17 cellular contexts compared by ENCODE assay signal in the genomic region with DNA sequence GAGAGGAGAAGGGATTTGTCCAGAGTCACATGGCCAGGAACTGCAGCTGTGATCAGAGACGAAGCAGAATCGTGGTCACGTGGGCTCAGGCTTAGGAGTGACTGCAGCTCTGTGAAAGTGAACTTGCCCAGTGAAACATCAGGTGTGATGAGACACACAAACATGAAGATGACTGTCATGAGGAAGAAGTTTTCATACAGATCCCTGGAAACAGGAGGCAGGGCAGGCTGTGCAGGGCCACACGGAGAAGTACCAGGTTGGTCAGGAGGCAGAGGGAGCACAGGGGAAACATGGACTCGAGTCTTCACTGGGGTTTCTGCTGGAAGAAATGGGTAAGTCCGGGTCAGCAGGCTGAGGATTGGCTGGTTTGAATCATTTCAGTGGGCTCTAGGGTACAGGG.
"Had no signal": no experiment of that assay in that cellular context is flagged by ENCODE, and none has a peak within 500 bp of the region (broad histone marks: within the 10 kb centered on the region; RNA-seq: fewer than 3 reads in every experiment).

No MANE protein-coding gene starts in this region.

- H3K27ac ChIP-seq: adrenal gland, Peyer's patch had no signal

- H3K9me3 ChIP-seq: adrenal gland, Peyer's patch had no signal

- H3K4me3 Mint-ChIP-seq: activated naive CD8-positive, alpha-beta T cell treated with anti-CD3 and anti-CD28 coated beads, Interleukin-2, amount 10 ng/mL, durations not matched to agents 7 days and 5 days; IgD-negative memory B cell; T-helper 1 cell treated with Interleukin-12 subunit alpha and Interleukin-12 subunit beta and Interleukin-4 antibody, amounts not matched to agents 30 μg/mL and 1 μg/mL, for 36 hours had no signal

- H3K27ac Mint-ChIP-seq: activated naive CD8-positive, alpha-beta T cell treated with anti-CD3 and anti-CD28 coated beads, Interleukin-2, amount 10 ng/mL, durations not matched to agents 7 days and 5 days; IgD-negative memory B cell; T-helper 1 cell treated with Interleukin-12 subunit alpha and Interleukin-12 subunit beta and Interleukin-4 antibody, amounts not matched to agents 30 μg/mL and 1 μg/mL, for 36 hours had no signal

- H3K36me3 Mint-ChIP-seq: activated naive CD8-positive, alpha-beta T cell treated with anti-CD3 and anti-CD28 coated beads, Interleukin-2, amount 10 ng/mL, durations not matched to agents 7 days and 5 days had no signal

- DNase-seq: activated CD4-positive, alpha-beta T cell treated with anti-CD3 and anti-CD28 coated beads for 4 hours; activated naive CD4-positive, alpha-beta T cell treated with anti-CD3 and anti-CD28 coated beads, Interleukin-2, amount 50 U/mL, for 16 hours; activated naive CD8-positive, alpha-beta T cell treated with anti-CD3 and anti-CD28 coated beads, Interleukin-2, amount 10 ng/mL, durations not matched to agents 7 days and 5 days; anterior cingulate cortex; central memory CD4-positive, alpha-beta T cell; KG1; NCI-H1092; NCI-H1930; NCI-H2171; NCI-H446 treated with DMSO at 0.1 percent for 48 hours; NCI-H524 treated with DMSO at 0.1 percent for 48 hours; SHP77 treated with DMSO at 0.1 percent for 48 hours had no signal

- H3K4me1 Mint-ChIP-seq: activated naive CD8-positive, alpha-beta T cell treated with anti-CD3 and anti-CD28 coated beads, Interleukin-2, amount 10 ng/mL, durations not matched to agents 7 days and 5 days had no signal

- ATAC-seq: activated CD4-positive, CD25-positive, alpha-beta regulatory T cell treated with anti-CD3 and anti-CD28 coated beads, Interleukin-2, amount 50 U/mL, for 24 hours had no signal

- H3K36me3 ChIP-seq: adrenal gland, Peyer's patch had no signal

- H3K4me1 ChIP-seq: adrenal gland, Peyer's patch had no signal

- H3K4me3 ChIP-seq: adrenal gland, Peyer's patch had no signal

- H3K27me3 ChIP-seq: adrenal gland, Peyer's patch had no signal
